Comparison of ENCODE assay signal across 38 cellular contexts in the genomic region with DNA sequence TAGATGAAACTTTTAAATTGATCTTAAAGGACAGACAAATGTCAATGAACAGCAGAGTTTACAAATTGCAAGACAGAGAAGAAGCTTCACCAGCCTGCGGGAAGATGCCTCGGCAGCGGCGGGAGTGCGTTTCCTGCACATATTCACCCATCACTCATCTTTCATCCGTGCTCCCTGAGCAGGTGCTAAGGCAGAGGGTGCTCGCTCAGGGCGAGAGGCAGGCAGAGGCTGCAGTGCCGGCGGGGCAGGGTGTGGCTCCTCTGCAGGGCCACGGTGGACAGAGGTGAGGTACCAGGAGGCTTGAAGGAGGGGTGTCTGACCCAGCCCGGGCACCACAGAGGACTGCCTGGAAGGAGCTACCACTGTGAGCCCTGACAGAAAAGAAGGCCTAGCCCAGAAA.
"Had no signal": no experiment of that assay in that cellular context is flagged by ENCODE, and none has a peak within 500 bp of the region (broad histone marks: within the 10 kb centered on the region; RNA-seq: fewer than 3 reads in every experiment).

No MANE protein-coding gene starts in this region.

- FAIRE-seq: RCC 7860 had no signal

- H3K4me3 Mint-ChIP-seq: activated B cell treated with CpG ODN at 0.5 μM for 24 hours; activated CD4-positive, alpha-beta memory T cell treated with anti-CD3 and anti-CD28 coated beads for 36 hours; activated naive CD4-positive, alpha-beta T cell treated with anti-CD3 and anti-CD28 coated beads, Interleukin-2, amount 50 U/mL, for 24 hours; activated naive CD8-positive, alpha-beta T cell treated with anti-CD3 and anti-CD28 coated beads, Interleukin-2, amount 10 ng/mL, durations not matched to agents 7 days and 5 days; activated T-cell treated with anti-CD3 and anti-CD28 coated beads, Interleukin-2, amount 50 U/mL, for 4 hours; central memory CD8-positive, alpha-beta T cell had no signal

- ATAC-seq: activated T-cell treated with anti-CD3 and anti-CD28 coated beads, Interleukin-2, amount 50 U/mL, for 4 hours; PC-3 had no signal

- H3K36me3 Mint-ChIP-seq: activated CD4-positive, alpha-beta memory T cell treated with anti-CD3 and anti-CD28 coated beads for 36 hours; activated naive CD4-positive, alpha-beta T cell treated with anti-CD3 and anti-CD28 coated beads, Interleukin-2, amount 50 U/mL, for 24 hours; activated naive CD8-positive, alpha-beta T cell treated with anti-CD3 and anti-CD28 coated beads, Interleukin-2, amount 10 ng/mL, durations not matched to agents 7 days and 5 days had no signal

- H3K27ac Mint-ChIP-seq: activated B cell treated with CpG ODN at 0.5 μM for 24 hours; activated CD4-positive, alpha-beta memory T cell treated with anti-CD3 and anti-CD28 coated beads for 36 hours; activated naive CD4-positive, alpha-beta T cell treated with anti-CD3 and anti-CD28 coated beads, Interleukin-2, amount 50 U/mL, for 24 hours; activated naive CD8-positive, alpha-beta T cell treated with anti-CD3 and anti-CD28 coated beads, Interleukin-2, amount 10 ng/mL, durations not matched to agents 7 days and 5 days had no signal

- H3K4me3 ChIP-seq: ascending aorta, cardiac muscle cell had no signal

- H3K9me3 Mint-ChIP-seq: activated B cell treated with CpG ODN at 0.5 μM for 24 hours; activated CD4-positive, alpha-beta memory T cell treated with anti-CD3 and anti-CD28 coated beads for 36 hours; activated naive CD4-positive, alpha-beta T cell treated with anti-CD3 and anti-CD28 coated beads, Interleukin-2, amount 50 U/mL, for 24 hours; activated naive CD8-positive, alpha-beta T cell treated with anti-CD3 and anti-CD28 coated beads, Interleukin-2, amount 10 ng/mL, durations not matched to agents 7 days and 5 days; activated T-cell treated with anti-CD3 and anti-CD28 coated beads, Interleukin-2, amount 50 U/mL, for 4 hours; central memory CD8-positive, alpha-beta T cell had no signal

- H3K9me3 ChIP-seq: ascending aorta had no signal

- H3K4me1 ChIP-seq: ascending aorta had no signal

- H3K27me3 ChIP-seq: ascending aorta, cardiac muscle cell had no signal

- DNase-seq: activated B cell treated with CpG ODN at 0.5 μM for 24 hours; activated CD4-positive, alpha-beta memory T cell treated with anti-CD3 and anti-CD28 coated beads for 36 hours; activated CD4-positive, alpha-beta T cell treated with anti-CD3 and anti-CD28 coated beads for 4 hours; activated CD4-positive, alpha-beta T cell treated with anti-CD3 and anti-CD28 coated beads, Interleukin-2, amount 50 U/mL, for 1 hour; activated CD4-positive, CD25-positive, alpha-beta regulatory T cell treated with anti-CD3 and anti-CD28 coated beads, Interleukin-2, amount 50 U/mL, for 72 hours; activated CD8-positive, alpha-beta memory T cell treated with anti-CD3 and anti-CD28 coated beads, Interleukin-2, amount 50 U/mL, for 4 hours; activated gamma-delta T cell; activated naive CD4-positive, alpha-beta T cell treated with Interleukin-2 at 50 U/mL for 16 hours; activated naive CD8-positive, alpha-beta T cell treated with anti-CD3 and anti-CD28 coated beads, Interleukin-2, amount 10 ng/mL, durations not matched to agents 7 days and 5 days; activated T-cell treated with anti-CD3 and anti-CD28 coated beads for 4 hours; activated T-cell treated with anti-CD3 and anti-CD28 coated beads, Interleukin-2, amount 50 U/mL, for 4 hours; amygdala; MM.1S; MV-4-11; NCI-H1092; NCI-H1417; NCI-H146; NCI-H187; NCI-H2029 treated with DMSO at 0.1 percent for 48 hours; NCI-H2107; NCI-H2171; NCI-H510A; NCI-H526; NCI-H748 treated with DMSO at 0.1 percent for 48 hours; NK-92 treated with Interleukin-12 subunit alpha and Interleukin-12 subunit beta, amount 100 ng/mL, for 24 hours; PC-3; Right ventricle myocardium superior; SW 1271; T-helper 1 cell; T-helper 2 cell; T-helper 9 cell had no signal

- H3K27ac ChIP-seq: ascending aorta, cardiac muscle cell, RWPE1, VCaP had no signal

- H3K36me3 ChIP-seq: ascending aorta, cardiac muscle cell had no signal
